Comparison of ENCODE assay signal across 27 cellular contexts in genomic region chr14:70515796-70516195, GRCh38. TPM values are rescaled to one million over a fixed set of nuclear protein-coding genes. Genes with fewer than 3 reads are reported as not detected.
A peak's percentile ranks its signal among the peaks of the same experiment; 100 is the strongest.
DNase-seq lines count a peak whose midpoint lies in the region; ATAC-seq, FAIRE-seq and TF ChIP-seq lines count a peak whose summit lies in the region.
"Had no signal": no experiment of that assay in that cellular context is flagged by ENCODE, and none has a peak within 500 bp of the region (broad histone marks: within the 10 kb centered on the region; RNA-seq: fewer than 3 reads in every experiment).

No MANE protein-coding gene starts in this region.

- no peak for DNase-seq in activated naive CD4-positive, alpha-beta T cell treated with anti-CD3 and anti-CD28 coated beads, Interleukin-2, amount 50 U/mL, for 72 hours (ENCODE audit: low spot score in 2 of 2)
- DNase-seq in activated naive CD4-positive, alpha-beta T cell (lab: John Stamatoyannopoulos, UW): no peak
- DNase-seq in urothelium cell line (ENCODE audit: low spot score) (no peak), NCI-H1436 treated with DMSO at 0.1 percent for 48 hours (lab: John Stamatoyannopoulos, UW) (no peak), NCI-H2171 treated with DMSO at 0.1 percent for 48 hours (lab: John Stamatoyannopoulos, UW) (no peak), head of caudate nucleus (no peak)
- DNase-seq: 8988T; activated CD4-positive, alpha-beta memory T cell treated with anti-CD3 and anti-CD28 coated beads for 36 hours; activated CD8-positive, alpha-beta memory T cell treated with anti-CD3 and anti-CD28 coated beads, Interleukin-2, amount 50 U/mL, for 4 hours; activated naive CD4-positive, alpha-beta T cell treated with anti-CD3 and anti-CD28 coated beads, Interleukin-2, amount 50 U/mL, for 16 hours; cortex of kidney; H7; left lung; NCI-H1092 treated with DMSO at 0.1 percent for 48 hours; NCI-H2081; NCI-H345; RPMI8226; spleen; upper lobe of right lung had no signal

- H3K79me2 ChIP-seq in Loucy (ENCODE audit: insufficient read depth, low read length): no peaks in the 10 kb centered on the region

- H3K9me2 ChIP-seq in Loucy (replicated peaks; ENCODE audit: low read depth, low read length): no peaks in the 10 kb centered on the region

- H2AFZ ChIP-seq in Loucy (ENCODE audit: low read length): no peak overlapping the region

- FAIRE-seq in urothelium cell line (lab: Jason Lieb, UNC): peak; percentile 48

- no peak overlapping the region for H3K27ac Mint-ChIP-seq in activated naive CD4-positive, alpha-beta T cell treated with anti-CD3 and anti-CD28 coated beads, Interleukin-2, amount 50 U/mL, for 72 hours
- no peak overlapping the region for H3K27ac Mint-ChIP-seq in activated T-helper 17 cell treated with anti-CD3 and anti-CD28 coated beads, Interleukin-2, amount 50 U/mL, for 72 hours
- H3K27ac Mint-ChIP-seq: activated CD4-positive, alpha-beta memory T cell treated with anti-CD3 and anti-CD28 coated beads for 36 hours; activated T-helper 1 cell treated with anti-CD3 and anti-CD28 coated beads, Interleukin-12 subunit alpha, Interleukin-12 subunit beta, Interleukin-2, Interleukin-4 antibody, amounts not matched to agents 30 ng/mL and 10 ng/mL and 1 ng/mL, durations not matched to agents 14 hours and 24 hours and 36 hours had no signal

- H3K9me3 ChIP-seq in Loucy (ENCODE audit: insufficient read depth, low read depth, low read length): peaks cover 6% of the 10 kb centered on the region; the same call in 1 of the 2 replicates

- H3F3A ChIP-seq in Loucy (ENCODE audit: low read depth): 0 out of 2 replicates have a peak, but pooled peaks cover 8% of the 10 kb centered on the region

- H3K36me3 ChIP-seq in Loucy (ENCODE audit: insufficient read depth, low read length): no peaks in the 10 kb centered on the region
- H3K36me3 ChIP-seq: cardiac muscle cell, left lung, suprapubic skin, upper lobe of right lung had no signal

- peaks cover 8 to 11% of the 10 kb centered on the region in 2 donors for H3K9me3 Mint-ChIP-seq in activated naive CD4-positive, alpha-beta T cell treated with anti-CD3 and anti-CD28 coated beads, Interleukin-2, amount 50 U/mL, for 72 hours
- H3K9me3 Mint-ChIP-seq in activated T-helper 17 cell treated with anti-CD3 and anti-CD28 coated beads, Interleukin-2, amount 50 U/mL, for 72 hours: peaks cover 7% of the 10 kb centered on the region

- peaks cover 5 to 7% of the 10 kb centered on the region in 2 donors for H3K36me3 Mint-ChIP-seq in activated naive CD4-positive, alpha-beta T cell treated with anti-CD3 and anti-CD28 coated beads, Interleukin-2, amount 50 U/mL, for 72 hours
- H3K36me3 Mint-ChIP-seq in activated T-helper 17 cell treated with anti-CD3 and anti-CD28 coated beads, Interleukin-2, amount 50 U/mL, for 72 hours (ENCODE audit: low read depth): peaks cover 5% of the 10 kb centered on the region

- H4K20me1 ChIP-seq in Loucy (ENCODE audit: insufficient read depth, low read length, poor library complexity, severe bottlenecking): no peaks in the 10 kb centered on the region

- no peaks in the 10 kb centered on the region for H3K27me3 ChIP-seq in Loucy (ENCODE audit: insufficient read depth, low read length, poor library complexity, severe bottlenecking)
- H3K27me3 ChIP-seq: cardiac muscle cell, gastroesophageal sphincter, left lung, right atrium auricular region, spleen, suprapubic skin, upper lobe of right lung had no signal

- peak overlapping the region; percentile 74 for H3K9ac ChIP-seq in Loucy (ENCODE audit: low read depth, low read length, poor library complexity, severe bottlenecking)
- H3K9ac ChIP-seq: KMS-11 had no signal

- intact Hi-C loops in head of caudate nucleus (cut with DNase I): no loop called here

- ATAC-seq in activated naive CD4-positive, alpha-beta T cell treated with anti-CD3 and anti-CD28 coated beads, Interleukin-2, amount 50 U/mL, for 72 hours: peak; percentile 38 to 72
- ATAC-seq in activated T-helper 17 cell treated with anti-CD3 and anti-CD28 coated beads, Interleukin-2, amount 50 U/mL, for 72 hours (replicated peaks): peak; percentile 67
- ATAC-seq: gastroesophageal sphincter, left lung, upper lobe of right lung had no signal

- no peak for TF ChIP-seq CTCF in Loucy (conservative IDR thresholded peaks at IDR 0.05; ENCODE audit: low read length)

- H3K4me3 ChIP-seq in Loucy (ENCODE audit: low read length, poor library complexity, severe bottlenecking): no peak overlapping the region
- H3K4me3 ChIP-seq: cardiac muscle cell, gastroesophageal sphincter, left lung, right atrium auricular region, spleen, suprapubic skin, upper lobe of right lung had no signal

- no peaks in the 10 kb centered on the region for H3K27me3 Mint-ChIP-seq in activated T-helper 17 cell treated with anti-CD3 and anti-CD28 coated beads, Interleukin-2, amount 50 U/mL, for 72 hours
- H3K27me3 Mint-ChIP-seq: activated CD4-positive, alpha-beta memory T cell treated with anti-CD3 and anti-CD28 coated beads for 36 hours had no signal

- H3K4me2 ChIP-seq in Loucy (ENCODE audit: low read depth, low read length, poor library complexity, severe bottlenecking): peak overlapping the region; percentile 79
- H3K4me2 ChIP-seq: KMS-11 had no signal

- H3K4me1 ChIP-seq in Loucy (ENCODE audit: insufficient read depth, low read length, poor library complexity, severe bottlenecking): peaks cover 38% of the 10 kb centered on the region
- H3K4me1 ChIP-seq: gastroesophageal sphincter, left lung, right atrium auricular region, spleen, suprapubic skin, upper lobe of right lung had no signal

- H3K4me1 Mint-ChIP-seq in activated T-helper 17 cell treated with anti-CD3 and anti-CD28 coated beads, Interleukin-2, amount 50 U/mL, for 72 hours: peaks cover 9% of the 10 kb centered on the region

- H3K4me3 Mint-ChIP-seq in activated T-helper 17 cell treated with anti-CD3 and anti-CD28 coated beads, Interleukin-2, amount 50 U/mL, for 72 hours: no peak overlapping the region
- H3K4me3 Mint-ChIP-seq: activated CD4-positive, alpha-beta memory T cell treated with anti-CD3 and anti-CD28 coated beads for 36 hours; activated T-helper 1 cell treated with anti-CD3 and anti-CD28 coated beads, Interleukin-12 subunit alpha, Interleukin-12 subunit beta, Interleukin-2, Interleukin-4 antibody, amounts not matched to agents 30 ng/mL and 10 ng/mL and 1 ng/mL, durations not matched to agents 14 hours and 24 hours and 36 hours had no signal

RNA-seq across cellular contexts. Expression of gene ADAM20, which starts 19.0 kb away (rescaled TPM):
- 1 to 10 TPM in 1 of 2 donors, under 1 TPM in 1; 0.56 to 2.4 TPM for total RNA-seq in activated naive CD4-positive, alpha-beta T cell treated with anti-CD3 and anti-CD28 coated beads, Interleukin-2, amount 50 U/mL, for 72 hours
- total RNA-seq in activated T-helper 17 cell treated with anti-CD3 and anti-CD28 coated beads, Interleukin-2, amount 50 U/mL, for 72 hours: 1 to 10 TPM in 1 of 2 donors, under 1 TPM in 1; 0.65 to 2.9 TPM
